Comparison of ENCODE assay signal across 8 cellular contexts in genomic region chr1:159006210-159006807, GRCh38. TPM values are rescaled to one million over a fixed set of nuclear protein-coding genes. Genes with fewer than 3 reads are reported as not detected.
DNase-seq lines count a peak whose midpoint lies in the region; FAIRE-seq and TF ChIP-seq lines count a peak whose summit lies in the region.
"Not testable (repeated sequence)": the region's sequence is repeated elsewhere in the genome, so short reads cannot be mapped to it uniquely, and the experiment has no call there.

No MANE protein-coding gene starts in this region.

- H3K9me2 ChIP-seq in DOHH2 (replicated peaks; ENCODE audit: control insufficient read depth, low read length) = not testable (repeated sequence)

- not testable (repeated sequence) for H3K27me3 ChIP-seq in DOHH2 (ENCODE audit: control insufficient read depth, low read length); OCI-LY3 (ENCODE audit: low read depth, low read length); mesendoderm (ENCODE audit: insufficient read depth, low read length, poor library complexity); parathyroid adenoma (ENCODE audit: control insufficient read depth, insufficient read depth, low read length); subcutaneous abdominal adipose tissue (ENCODE audit: control insufficient read depth in 5 of 5, insufficient read depth in 4 of 5, low read length in 5 of 5)
- peaks cover 1 to 22% (median 16%) of the 10 kb centered on the region in 4 experiments; a peak in 5 of 7 replicates for H3K27me3 ChIP-seq in H1 (replicated peaks in 1 of 4; ENCODE audit: control insufficient read depth in 3 of 4, extremely low read depth in 1 of 4, insufficient read depth in 3 of 4, low read length in 3 of 4)

- not testable (repeated sequence) for TF ChIP-seq CTCF in DOHH2 (IDR thresholded peaks at IDR 0.05; ENCODE audit: low read depth, low read length, poor library complexity, severe bottlenecking); OCI-LY3 (IDR thresholded peaks at IDR 0.05; ENCODE audit: low read depth, low read length); H1 (IDR thresholded peaks at IDR 0.05; ENCODE audit: control extremely low read depth in 1 of 3, insufficient read depth in 1 of 3, low read depth in 1 of 3, low read length in 3 of 3); parathyroid adenoma (IDR thresholded peaks at IDR 0.05)

- H3K27me3 Mint-ChIP-seq in activated T-cell treated with anti-CD3 and anti-CD28 coated beads, Interleukin-2, amount 50 U/mL, for 24 hours = not testable (repeated sequence)

- H2AK5ac ChIP-seq in H1 (ENCODE audit: low read depth, low read length); mesendoderm (ENCODE audit: low read length): not testable (repeated sequence)

- POLR2A ChIA-PET in H1 (lab: Charles Lee; ENCODE audit: partially characterized antibody) = not testable (repeated sequence)

- not testable (repeated sequence) for H3K9me3 Mint-ChIP-seq in activated T-cell treated with anti-CD3 and anti-CD28 coated beads, Interleukin-2, amount 50 U/mL, for 24 hours

- not testable (repeated sequence) for H3K14ac ChIP-seq in H1 (ENCODE audit: insufficient read length)

- peak overlapping the region; percentile 35 for H3K27ac Mint-ChIP-seq in activated T-cell treated with anti-CD3 and anti-CD28 coated beads, Interleukin-2, amount 50 U/mL, for 24 hours

- peaks cover 47% of the 10 kb centered on the region for H3K4me1 Mint-ChIP-seq in activated T-cell treated with anti-CD3 and anti-CD28 coated beads, Interleukin-2, amount 50 U/mL, for 24 hours (ENCODE audit: low read depth)

- peak overlapping the region; percentile 63 for H3K4me2 ChIP-seq in DOHH2 (ENCODE audit: low read length)
- H3K4me2 ChIP-seq in OCI-LY3 (ENCODE audit: low read length) = peak overlapping the region; percentile 40
- H3K4me2 ChIP-seq in H1 (ENCODE audit: insufficient read depth in 1 of 2, low read depth in 2 of 2, low read length in 2 of 2) = peak overlapping the region; percentile 85 to 86
- peak overlapping the region; percentile 53 for H3K4me2 ChIP-seq in mesendoderm (ENCODE audit: low read length)
- H3K4me2 ChIP-seq in parathyroid adenoma (ENCODE audit: low read length) = not testable (repeated sequence)

- H2BK20ac ChIP-seq in H1 (ENCODE audit: low read length) = not testable (repeated sequence)

- not testable (repeated sequence) for DNase-seq in activated T-cell treated with anti-CD3 and anti-CD28 coated beads, Interleukin-2, amount 50 U/mL, for 24 hours; H1 (ENCODE audit: low read depth in 1 of 2, low spot score in 2 of 2)
- DNase-seq in iPS DF 19.7 (ENCODE audit: low read depth, low spot score) = peak; percentile 56
- peak; percentile 84 for DNase-seq in mesendoderm

- H3K56ac ChIP-seq in H1 (replicated peaks; ENCODE audit: insufficient read length, low read depth, low read length) = not testable (repeated sequence)
- peak overlapping the region; percentile 79 for H3K56ac ChIP-seq in mesendoderm (ENCODE audit: low read length)

- H3K4me3 ChIP-seq in DOHH2 (ENCODE audit: low read length) (peak overlapping the region; percentile 50), OCI-LY3 (ENCODE audit: low read length) (0 out of 2 replicates have a peak overlapping the region, but pooled peaks have one; percentile 9), H1 (ENCODE audit: extremely low read depth in 1 of 4, insufficient read depth in 2 of 4, low read depth in 3 of 4, low read length in 4 of 4) (peak overlapping the region; percentile 10 to 58 (median 23); a peak in 5 of 8 replicates), subcutaneous abdominal adipose tissue (ENCODE audit: low read depth in 1 of 5, low read length in 5 of 5) (peak overlapping the region in 2 of 5 donors; percentile 20 to 27)
- not testable (repeated sequence) for H3K4me3 ChIP-seq in mesendoderm (ENCODE audit: low read length); parathyroid adenoma (ENCODE audit: low read depth, low read length)

- H2BK5ac ChIP-seq in H1 (ENCODE audit: low read depth, low read length) = not testable (repeated sequence)
- peak overlapping the region; percentile 88 for H2BK5ac ChIP-seq in mesendoderm (ENCODE audit: low read length)

- H3K36me3 ChIP-seq in DOHH2 (ENCODE audit: control insufficient read depth, low read length) = peaks cover 16% of the 10 kb centered on the region
- not testable (repeated sequence) for H3K36me3 ChIP-seq in OCI-LY3 (replicated peaks; ENCODE audit: low read depth, low read length); H1 (ENCODE audit: control insufficient read depth in 2 of 4, insufficient read depth in 4 of 4, low read length in 3 of 4); mesendoderm (ENCODE audit: control insufficient read depth, insufficient read depth, low read length); parathyroid adenoma (ENCODE audit: control insufficient read depth, insufficient read depth, low read length); subcutaneous abdominal adipose tissue (ENCODE audit: control insufficient read depth in 5 of 5, insufficient read depth in 5 of 5, low read length in 5 of 5)

- H3K9ac ChIP-seq in OCI-LY3 (ENCODE audit: low read length); H1 (replicated peaks in 1 of 4; ENCODE audit: extremely low read depth in 1 of 4, low read depth in 3 of 4, low read length in 3 of 4); parathyroid adenoma; subcutaneous abdominal adipose tissue (ENCODE audit: low read length in 5 of 5): not testable (repeated sequence)
- H3K9ac ChIP-seq in mesendoderm (ENCODE audit: low read length) = peak overlapping the region; percentile 66

- not testable (repeated sequence) for TF ChIP-seq EP300 in H1 (IDR thresholded peaks at IDR 0.05; ENCODE audit: borderline replicate concordance in 1 of 2, low read depth in 2 of 2, low read length in 2 of 2)

- H2BK15ac ChIP-seq in H1 (ENCODE audit: low read length); mesendoderm (replicated peaks; ENCODE audit: low read depth): not testable (repeated sequence)

- H3K4me3 Mint-ChIP-seq in activated T-cell treated with anti-CD3 and anti-CD28 coated beads, Interleukin-2, amount 50 U/mL, for 24 hours = not testable (repeated sequence)

- H3K27ac ChIP-seq in DOHH2 (ENCODE audit: low read depth, low read length) (peak overlapping the region; percentile 25; the same call in 1 of the 2 replicates), mesendoderm (ENCODE audit: low read depth, low read length) (peak overlapping the region; percentile 49), parathyroid adenoma (peak overlapping the region; percentile 39), subcutaneous abdominal adipose tissue (ENCODE audit: low read depth, low read length) (peak overlapping the region; percentile 70)
- H3K27ac ChIP-seq in OCI-LY3 (ENCODE audit: low read length); H1 (ENCODE audit: low read depth, low read length): not testable (repeated sequence)

- H3K4me1 ChIP-seq in DOHH2 (ENCODE audit: control insufficient read depth, low read length) (peaks cover 51% of the 10 kb centered on the region), OCI-LY3 (ENCODE audit: low read length) (peaks cover 23% of the 10 kb centered on the region), H1 (replicated peaks in 1 of 4; ENCODE audit: control insufficient read depth in 3 of 4, insufficient read depth in 4 of 4, low read length in 3 of 4) (peaks cover 2 to 21% (median 15%) of the 10 kb centered on the region in 4 experiments; a peak in 5 of 7 replicates), mesendoderm (ENCODE audit: control insufficient read depth, low read depth, low read length) (peaks cover 15% of the 10 kb centered on the region), subcutaneous abdominal adipose tissue (ENCODE audit: control insufficient read depth in 5 of 5, insufficient read depth in 5 of 5, low read length in 5 of 5) (peaks cover 11 to 33% (median 21%) of the 10 kb centered on the region in 5 donors)
- H3K4me1 ChIP-seq in parathyroid adenoma = not testable (repeated sequence)

- peak overlapping the region; percentile 82 for H2AFZ ChIP-seq in OCI-LY3 (ENCODE audit: low read depth, low read length)
- H2AFZ ChIP-seq in H1 (ENCODE audit: low read length); parathyroid adenoma: not testable (repeated sequence)

- not testable (repeated sequence) for TF ChIP-seq POLR2A in H1 (IDR thresholded peaks at IDR 0.05; ENCODE audit: control extremely low read depth in 1 of 2, low read depth in 2 of 2, low read length in 2 of 2)

- H2BK12ac ChIP-seq in H1 (ENCODE audit: low read depth, low read length) = not testable (repeated sequence)

- not testable (repeated sequence) for H3K23ac ChIP-seq in H1 (ENCODE audit: insufficient read length); mesendoderm (ENCODE audit: low read length)

- H3K4ac ChIP-seq in H1 (replicated peaks; ENCODE audit: insufficient read length, low read depth, low read length); mesendoderm (ENCODE audit: low read depth, low read length): not testable (repeated sequence)

- H4K8ac ChIP-seq in H1 (ENCODE audit: extremely low read depth, insufficient read depth, low read length); mesendoderm (ENCODE audit: low read depth, low read length): not testable (repeated sequence)

- not testable (repeated sequence) for H3K23me2 ChIP-seq in H1 (ENCODE audit: low read depth, low read length)

- peaks cover 30% of the 10 kb centered on the region for H3K79me2 ChIP-seq in DOHH2 (ENCODE audit: control insufficient read depth, low read length)
- peaks cover 16% of the 10 kb centered on the region for H3K79me2 ChIP-seq in OCI-LY3 (ENCODE audit: low read length)
- not testable (repeated sequence) for H3K79me2 ChIP-seq in H1 (ENCODE audit: control insufficient read depth in 1 of 2, insufficient read depth in 2 of 2, low read length in 2 of 2); mesendoderm (ENCODE audit: control insufficient read depth, insufficient read depth, low read length); parathyroid adenoma

- not testable (repeated sequence) for H2BK120ac ChIP-seq in H1 (replicated peaks; ENCODE audit: low read depth, low read length)
- peak overlapping the region; percentile 7 for H2BK120ac ChIP-seq in mesendoderm (ENCODE audit: low read depth, low read length)

- peak; percentile 84 for FAIRE-seq in H1 (lab: Jason Lieb, UNC)

- H4K20me1 ChIP-seq in DOHH2 (ENCODE audit: control insufficient read depth, insufficient read depth, low read depth, low read length); OCI-LY3 (ENCODE audit: insufficient read depth, low read length); H1 (replicated peaks in 1 of 2; ENCODE audit: control insufficient read depth in 1 of 2, insufficient read depth in 2 of 2, low read length in 2 of 2): not testable (repeated sequence)

- H3K18ac ChIP-seq in H1 (ENCODE audit: extremely low read depth, low read length) = peak overlapping the region; percentile 26; the same call in 1 of the 2 replicates
- peak overlapping the region; percentile 22 for H3K18ac ChIP-seq in mesendoderm (ENCODE audit: low read length)

- CTCF ChIA-PET in H1 (lab: Charles Lee; ENCODE audit: partially characterized antibody) = interaction anchor here (0.8 to 1.1 kb wide), 4 partner anchors 9 to 205 kb away, joined by 3 to 4 read pairs (median 4); no protein-coding TSS in a partner anchor

- H3K9me3 ChIP-seq in DOHH2 (ENCODE audit: control insufficient read depth, insufficient read depth, low read length); OCI-LY3 (ENCODE audit: insufficient read depth, low read length); H1 (ENCODE audit: insufficient read depth in 2 of 2, low read depth in 1 of 2, low read length in 1 of 2); parathyroid adenoma (ENCODE audit: control insufficient read depth, low read length); subcutaneous abdominal adipose tissue (ENCODE audit: control insufficient read depth in 5 of 5, low read length in 5 of 5): not testable (repeated sequence)

- not testable (repeated sequence) for TF ChIP-seq RAD21 in H1 (IDR thresholded peaks at IDR 0.05 in 1 of 2, conservative IDR thresholded peaks at IDR 0.05 in 1 of 2; ENCODE audit: low read depth in 2 of 2, low read length in 2 of 2)

- not testable (repeated sequence) for H4K5ac ChIP-seq in H1 (ENCODE audit: insufficient read length, low read depth, low read length); mesendoderm (ENCODE audit: low read length)

- peaks cover 10% of the 10 kb centered on the region for H3F3A ChIP-seq in DOHH2 (ENCODE audit: control insufficient read depth, insufficient read depth)

- 4% methylated on average over 11 of the region's 11 CpGs; no CpG with 5 or more reads in 1 of the 2 experiments for WGBS in H1 (ENCODE audit: extremely low coverage in 1 of 2, insufficient coverage in 1 of 2, insufficient read length in 1 of 2, insufficient replicate concordance in 2 of 2, low coverage in 1 of 2, low lambda C conversion rate in 2 of 2, missing lambda C conversion rate in 1 of 2), 2 experiments
- no CpG with 5 or more reads among the region's 11 CpGs for WGBS in mesendoderm (ENCODE audit: extremely low coverage, insufficient coverage, low lambda C conversion rate)

- peaks cover 48% of the 10 kb centered on the region for H3K36me3 Mint-ChIP-seq in activated T-cell treated with anti-CD3 and anti-CD28 coated beads, Interleukin-2, amount 50 U/mL, for 24 hours (ENCODE audit: low read depth)

- H3K79me1 ChIP-seq in H1 (ENCODE audit: low read depth, low read length); mesendoderm (ENCODE audit: low read length): not testable (repeated sequence)

- not testable (repeated sequence) for H4K91ac ChIP-seq in H1 (replicated peaks; ENCODE audit: insufficient read length, low read length)

RNA-seq across cellular contexts. Expression of gene IFI16, which starts 3.4 kb away (rescaled TPM):
- 0.63 and 1.1 TPM in 2 replicates for total RNA-seq in H1 (2021; fragmentation: NEBNext Ultra II Directional; extraction: Animal tissue kit (Norgen Biotek cat#: 25700))
- 0.52 and 0.74 TPM in 2 replicates for polyA plus RNA-seq in H1 (2011; rRNA removed)
- polyA plus RNA-seq in H1 (2011; cell fraction: cytosol; rRNA removed) = 0.84 TPM
- polyA plus RNA-seq in H1 (2011; cell fraction: nucleus; rRNA removed) = 0.97 TPM
- polyA plus RNA-seq in H1 (2012, experiment 1 of 2) = 0.42 to 1.1 TPM (median 0.84 TPM) in 4 replicates
- polyA plus RNA-seq in H1 (2012, experiment 2 of 2) = not detected
- 0.77 TPM for polyA plus RNA-seq in H1 (2013, experiment 1 of 2)
- 0.77 TPM for polyA plus RNA-seq in H1 (2013, experiment 2 of 2)
- polyA minus RNA-seq in H1 (2011; rRNA and poly(A)+ RNA removed) = 0.88 and 1.9 TPM in 2 replicates
- 1.6 TPM for polyA minus RNA-seq in H1 (2011; cell fraction: cytosol; rRNA and poly(A)+ RNA removed)
- polyA minus RNA-seq in H1 (2011; cell fraction: nucleus; rRNA and poly(A)+ RNA removed) = 6.6 TPM
- 1.6 TPM for polyA plus RNA-seq in mesendoderm (2013, experiment 1 of 2)
- 1.3 TPM for polyA plus RNA-seq in mesendoderm (2013, experiment 2 of 2)
